In genomic region chr9:129141066-129142041, GRCh38 we compare ENCODE assay signal across 8 cellular contexts. TPM values are rescaled to one million over a fixed set of nuclear protein-coding genes. Genes with fewer than 3 reads are reported as not detected.
DNase-seq lines count a peak whose midpoint lies in the region; ATAC-seq and TF ChIP-seq lines count a peak whose summit lies in the region.

No MANE protein-coding gene starts in this region.

- TF ChIP-seq CTCF in right atrium auricular region (IDR thresholded peaks at IDR 0.05), result no peak

- H3K27ac Mint-ChIP-seq in activated naive CD4-positive, alpha-beta T cell treated with anti-CD3 and anti-CD28 coated beads, Interleukin-2, amount 50 U/mL, for 24 hours, result peak overlapping the region; percentile 79

- no peak for ATAC-seq in HG03025 (IDR thresholded peaks at IDR 0.05; ENCODE audit: low FRiP score, unreplicated experiment)

- no peaks in the 10 kb centered on the region for H3K27me3 ChIP-seq in right atrium auricular region

- H3K27ac ChIP-seq in right atrium auricular region, result peak overlapping the region; percentile 99 to 100

- peaks cover 40% of the 10 kb centered on the region for H3K4me1 Mint-ChIP-seq in activated naive CD4-positive, alpha-beta T cell treated with anti-CD3 and anti-CD28 coated beads, Interleukin-2, amount 50 U/mL, for 24 hours

- DNase-seq in activated naive CD4-positive, alpha-beta T cell treated with anti-CD3 and anti-CD28 coated beads, Interleukin-2, amount 50 U/mL, for 16 hours, result no peak
- DNase-seq in MV-4-11 (lab: John Stamatoyannopoulos, UW) (peak; percentile 81), amygdala (lab: John Stamatoyannopoulos, UW) (peak in 29 of 56 donors; percentile 15 to 71 (median 42)), right atrium auricular region (ENCODE audit: low spot score) (peak; percentile 90), renal cortical epithelial cell (ENCODE audit: low read depth) (peak; percentile 96), NCI-H446 (lab: John Stamatoyannopoulos, UW) (no peak)

- H3K4me1 ChIP-seq in right atrium auricular region, result peaks cover 0 to 88% of the 10 kb centered on the region in 2 donors

- no peaks in the 10 kb centered on the region for H3K9me3 Mint-ChIP-seq in activated naive CD4-positive, alpha-beta T cell treated with anti-CD3 and anti-CD28 coated beads, Interleukin-2, amount 50 U/mL, for 24 hours

- no peaks in the 10 kb centered on the region for H3K9me3 ChIP-seq in right atrium auricular region

- peaks cover 5% of the 10 kb centered on the region for H3K36me3 ChIP-seq in right atrium auricular region

- H3K4me3 Mint-ChIP-seq in activated naive CD4-positive, alpha-beta T cell treated with anti-CD3 and anti-CD28 coated beads, Interleukin-2, amount 50 U/mL, for 24 hours, result peak overlapping the region; percentile 65

- no peaks in the 10 kb centered on the region for H3K27me3 Mint-ChIP-seq in activated naive CD4-positive, alpha-beta T cell treated with anti-CD3 and anti-CD28 coated beads, Interleukin-2, amount 50 U/mL, for 24 hours

- H3K4me3 ChIP-seq in right atrium auricular region, result peak overlapping the region; percentile 46 to 51

- no peaks in the 10 kb centered on the region for H3K36me3 Mint-ChIP-seq in activated naive CD4-positive, alpha-beta T cell treated with anti-CD3 and anti-CD28 coated beads, Interleukin-2, amount 50 U/mL, for 24 hours

RNA-seq across cellular contexts. Expression of gene PTPA, which starts 30.1 kb away (rescaled TPM):
- 10 to 100 TPM; 81.3 to 89.9 TPM for total RNA-seq in right atrium auricular region
- 167 and 235 TPM in 2 replicates for total RNA-seq in renal cortical epithelial cell

RNA-seq across cellular contexts. Expression of gene CRAT, which starts 30.8 kb away (rescaled TPM):
- total RNA-seq in right atrium auricular region, result 10 to 100 TPM; 73.0 to 75.0 TPM
- 27.1 and 57.2 TPM in 2 replicates for total RNA-seq in renal cortical epithelial cell

RNA-seq across cellular contexts. Expression of gene IER5L, which starts 36.7 kb away (rescaled TPM):
- total RNA-seq in right atrium auricular region (10 to 100 TPM in 1 of 2 donors, 1 to 10 TPM in 1; 5.5 to 11.6 TPM), renal cortical epithelial cell (17.4 and 40.6 TPM in 2 replicates)

Comparison
In these comparisons a context has a peak if more than half of its experiments do, and no peak if none do; other contexts are left out.
1. DNase-seq: peak in MV-4-11 (single experiment), amygdala (29 of 56), right atrium auricular region (single experiment) and renal cortical epithelial cell (single experiment); none in activated naive CD4-positive, alpha-beta T cell treated with anti-CD3 and anti-CD28 coated beads, Interleukin-2, amount 50 U/mL, for 16 hours (single experiment) and NCI-H446 (0 of 2).